ENCODE assay signal across 24 cellular contexts in genomic region chr1:28428990-28429520, GRCh38. TPM values are rescaled to one million over a fixed set of nuclear protein-coding genes. Genes with fewer than 3 reads are reported as not detected.
DNase-seq lines count a peak whose midpoint lies in the region; ATAC-seq, FAIRE-seq and TF ChIP-seq lines count a peak whose summit lies in the region.
"Had no signal": no experiment of that assay in that cellular context is flagged by ENCODE, and none has a peak within 500 bp of the region (broad histone marks: within the 10 kb centered on the region; RNA-seq: fewer than 3 reads in every experiment).

No MANE protein-coding gene starts in this region.

- peaks cover 2% of the 10 kb centered on the region for H3K27me3 Mint-ChIP-seq in GM23338 (ENCODE audit: insufficient read depth, low read depth, poor library complexity)

- FAIRE-seq in small intestine (lab: Jason Lieb, UNC) = no peak
- FAIRE-seq: GM12891 had no signal

- no peaks in the 10 kb centered on the region for H3K9me2 ChIP-seq in GM23338 (ENCODE audit: insufficient read depth)

- H3K4me3 Mint-ChIP-seq in GM23338 = no peak overlapping the region
- H3K4me3 Mint-ChIP-seq: CD8-positive, alpha-beta T cell; H9; HFFc6 had no signal

- TF ChIP-seq EP300 in stomach (IDR thresholded peaks at IDR 0.05) = no peak

- H3K27me3 ChIP-seq in GM23338 (ENCODE audit: insufficient read depth) (no peaks in the 10 kb centered on the region), mesenchymal stem cell (ENCODE audit: control insufficient read depth in 1 of 2, insufficient read depth in 1 of 2, low read length in 2 of 2) (no peaks in the 10 kb centered on the region), small intestine (ENCODE audit: control insufficient read depth in 2 of 2, insufficient read depth in 2 of 2, low read length in 2 of 2) (no peaks in the 10 kb centered on the region), stomach (no peaks in the 10 kb centered on the region)
- H3K27me3 ChIP-seq: SJCRH30 had no signal

- H3K9ac ChIP-seq in mesenchymal stem cell (ENCODE audit: low read length) = no peak overlapping the region

- H3K27ac ChIP-seq in GM23338 (ENCODE audit: low read depth) (0 out of 2 replicates have a peak overlapping the region, but pooled peaks have one; percentile 20), mesenchymal stem cell (ENCODE audit: low read length, poor library complexity, severe bottlenecking) (no peak overlapping the region), small intestine (ENCODE audit: low read depth in 1 of 2, low read length in 1 of 2) (no peak overlapping the region), stomach (no peak overlapping the region)
- H3K27ac ChIP-seq: SJCRH30 had no signal

- no peak overlapping the region for H3K23ac ChIP-seq in mesenchymal stem cell (ENCODE audit: low read length in 2 of 2)

- intact Hi-C loops in stomach (cut with DNase I; ENCODE audit: low total_unique reads) = no loop called here

- H3K4me2 ChIP-seq in GM23338 (no peak overlapping the region), mesenchymal stem cell (ENCODE audit: low read length, poor library complexity, severe bottlenecking) (no peak overlapping the region)

- H2AK5ac ChIP-seq in mesenchymal stem cell (ENCODE audit: low read length, severe bottlenecking) = no peak overlapping the region

- H3K9me3 ChIP-seq in mesenchymal stem cell (ENCODE audit: control insufficient read depth, low read length) = no peaks in the 10 kb centered on the region
- H3K9me3 ChIP-seq in small intestine (ENCODE audit: control insufficient read depth, low read depth) = no peaks in the 10 kb centered on the region
- no peaks in the 10 kb centered on the region for H3K9me3 ChIP-seq in stomach
- H3K9me3 ChIP-seq: SJCRH30 had no signal

- H3K14ac ChIP-seq in mesenchymal stem cell (ENCODE audit: low read length in 2 of 2) = no peak overlapping the region

- no peak overlapping the region for H2BK5ac ChIP-seq in mesenchymal stem cell (ENCODE audit: low read depth, low read length, poor library complexity, severe bottlenecking)

- H3K18ac ChIP-seq in mesenchymal stem cell (ENCODE audit: low read depth in 1 of 2, low read length in 2 of 2) = no peak overlapping the region

- no peak overlapping the region for H2BK120ac ChIP-seq in mesenchymal stem cell (ENCODE audit: low read depth, low read length)

- H3K36me3 Mint-ChIP-seq in GM23338 (ENCODE audit: low read depth) = peaks cover 7% of the 10 kb centered on the region; the same call in 1 of the 3 replicates

- no peaks in the 10 kb centered on the region for H3K4me1 Mint-ChIP-seq in GM23338
- H3K4me1 Mint-ChIP-seq: H9 had no signal

- no peak overlapping the region for H2BK15ac ChIP-seq in mesenchymal stem cell (ENCODE audit: low read depth, poor library complexity, severe bottlenecking)

- no peaks in the 10 kb centered on the region for H3K9me3 Mint-ChIP-seq in GM23338
- H3K9me3 Mint-ChIP-seq: CD8-positive, alpha-beta T cell; H9; HFFc6 had no signal

- H3K4me1 ChIP-seq in GM23338 (ENCODE audit: insufficient read depth) = no peaks in the 10 kb centered on the region
- H3K4me1 ChIP-seq in mesenchymal stem cell (ENCODE audit: control insufficient read depth, insufficient read depth, low read depth, low read length) = no peaks in the 10 kb centered on the region
- no peaks in the 10 kb centered on the region for H3K4me1 ChIP-seq in small intestine (ENCODE audit: control insufficient read depth in 2 of 2, insufficient read depth in 1 of 2, low read depth in 1 of 2, low read length in 1 of 2)
- H3K4me1 ChIP-seq in stomach = peaks cover 0 to 16% (median 2%) of the 10 kb centered on the region in 4 donors
- H3K4me1 ChIP-seq: SJCRH30 had no signal

- H3F3A ChIP-seq in GM23338 (replicated peaks; ENCODE audit: low read depth) = no peaks in the 10 kb centered on the region

- TF ChIP-seq POLR2A in stomach (IDR thresholded peaks at IDR 0.05) = no peak

- no peak overlapping the region for H4K91ac ChIP-seq in mesenchymal stem cell (ENCODE audit: low read length)

- H4K20me1 ChIP-seq in GM23338 (replicated peaks; ENCODE audit: insufficient read depth) = no peaks in the 10 kb centered on the region

- no peak for ATAC-seq in GM23338
- ATAC-seq: CD8-positive, alpha-beta T cell; Panc1 had no signal

- H3K27ac Mint-ChIP-seq in GM23338 = no peak overlapping the region
- H3K27ac Mint-ChIP-seq: CD8-positive, alpha-beta T cell; H9; HFFc6 had no signal

- H2BK12ac ChIP-seq in mesenchymal stem cell (ENCODE audit: low read length in 2 of 2) = no peak overlapping the region

- H3K79me1 ChIP-seq in mesenchymal stem cell (replicated peaks; ENCODE audit: low read length, poor library complexity, severe bottlenecking) = peaks cover 6% of the 10 kb centered on the region

- H3K36me3 ChIP-seq in GM23338 (ENCODE audit: insufficient read depth) (no peaks in the 10 kb centered on the region), mesenchymal stem cell (ENCODE audit: control insufficient read depth in 1 of 2, insufficient read depth in 2 of 2, low read depth in 1 of 2, low read length in 2 of 2) (peaks cover 0 to 10% of the 10 kb centered on the region in 2 experiments), small intestine (ENCODE audit: control insufficient read depth in 2 of 2, insufficient read depth in 2 of 2, low read length in 2 of 2) (no peaks in the 10 kb centered on the region), stomach (peaks cover 0 to 20% (median 14%) of the 10 kb centered on the region in 4 donors)

- no peak overlapping the region for H3K4ac ChIP-seq in mesenchymal stem cell (ENCODE audit: low read depth in 1 of 2, low read length in 2 of 2)

- no peak for TF ChIP-seq CTCF in GM23338 (conservative IDR thresholded peaks at IDR 0.05; ENCODE audit: low read depth in 2 of 2)
- TF ChIP-seq CTCF in choroid plexus epithelial cell (conservative IDR thresholded peaks at IDR 0.05; ENCODE audit: low read depth, low read length) = no peak
- TF ChIP-seq CTCF in stomach (IDR thresholded peaks at IDR 0.05) = no peak

- H4K8ac ChIP-seq in mesenchymal stem cell (ENCODE audit: low read length) = no peak overlapping the region

- WGBS in mesenchymal stem cell = 94% methylated on average over 5 of the region's 6 CpGs
- WGBS in small intestine, 3 donors = 89 to 91% (median 90%) methylated on average over 6 of the region's 6 CpGs
- WGBS in stomach, 5 donors = 71 to 85% (median 79%) methylated on average over 6 of the region's 6 CpGs

- H3K4me3 ChIP-seq in GM23338 (no peak overlapping the region), choroid plexus epithelial cell (ENCODE audit: low read depth, low read length) (no peak overlapping the region), mesenchymal stem cell (ENCODE audit: insufficient read depth in 1 of 2, low read depth in 1 of 2, low read length in 2 of 2) (no peak overlapping the region), small intestine (ENCODE audit: low read depth in 1 of 2, low read length in 2 of 2) (no peak overlapping the region), stomach (no peak overlapping the region)
- H3K4me3 ChIP-seq: SJCRH30 had no signal

- in situ Hi-C loops in SK-MEL-5 (cut with HindIII; ENCODE audit: low pct_unique_long_range_greater_than_20kb, low sequenced_read_pairs) = no loop called here

- peaks cover 15% of the 10 kb centered on the region; the same call in 1 of the 2 replicates for H3K79me2 ChIP-seq in GM23338 (replicated peaks; ENCODE audit: insufficient read depth)

- DNase-seq in GM23338 (ENCODE audit: low spot score) = no peak
- DNase-seq in SK-MEL-5 (ENCODE audit: low read depth, low spot score) = peak; percentile 34
- DNase-seq in choroid plexus epithelial cell (ENCODE audit: low read depth) = peak; percentile 32
- peak; percentile 51 for DNase-seq in mesenchymal stem cell
- DNase-seq in small intestine = no peak
- no peak for DNase-seq in activated T-cell treated with anti-CD3 and anti-CD28 coated beads, Interleukin-2, amount 50 U/mL, for 48 hours
- no peak for DNase-seq in NCI-H187 (lab: John Stamatoyannopoulos, UW)
- no peak for DNase-seq in stomach
- DNase-seq: AML-193; C1 segment of cervical spinal cord; CD8-positive, alpha-beta T cell; DND-41; H9; HFFc6; KBM-7; NCI-H1105; NCI-H146; NCI-H2081; NCI-H2171 treated with DMSO at 0.1 percent for 48 hours; NCI-H524 treated with DMSO at 0.1 percent for 48 hours; NCI-H82; SJCRH30 had no signal

- H2AFZ ChIP-seq in GM23338 (no peak overlapping the region), mesenchymal stem cell (ENCODE audit: low read depth, low read length) (no peak overlapping the region)

TF ChIP-seq in GM23338, 12 proteins besides CTCF, POLR2A, EP300 and RAD21 (continues in another document):
- TF ChIP-seq EZH2phosphoT487 (IDR thresholded peaks at IDR 0.05; ENCODE audit: unreplicated experiment) (no peak), ZNF114 (CRISPR knock-in tag; IDR thresholded peaks at IDR 0.05) (no peak), NANOG (IDR thresholded peaks at IDR 0.05; ENCODE audit: borderline replicate concordance) (no peak)

RNA-seq across cellular contexts. Expression of gene PHACTR4, which starts 59.5 kb away (rescaled TPM):
- total RNA-seq in GM23338 (2014; rRNA removed; shearing (Covaris generic)) = 29.7 and 35.4 TPM in 2 replicates
- polyA plus RNA-seq in GM23338 (2016; fragmentation: Nextera tagmentation; extraction: Ambion mirVana) (47.1 and 54.1 TPM in 2 replicates), small intestine (10 to 100 TPM; 15.9 to 27.1 (median 25.0) TPM), stomach (10 to 100 TPM; 14.1 to 15.1 (median 14.5) TPM)
- total RNA-seq in SK-MEL-5 (2014; rRNA removed; shearing (Covaris generic)) = 5.4 and 5.5 TPM in 2 replicates
- 26.5 and 37.9 TPM in 2 replicates for polyA plus RNA-seq in SK-MEL-5 (2015; cell fraction: cytosol; rRNA removed)
- polyA plus RNA-seq in SK-MEL-5 (2015; cell fraction: nucleus; rRNA removed) = 18.0 and 22.4 TPM in 2 replicates
- 21.5 TPM for polyA plus RNA-seq in mesenchymal stem cell (2013, experiment 1 of 2)
- 20.8 TPM for polyA plus RNA-seq in mesenchymal stem cell (2013, experiment 2 of 2)
- 10 to 100 TPM; 20.4 to 40.0 (median 25.0) TPM for total RNA-seq in stomach

Comparison
In these comparisons a context has a peak if more than half of its experiments do, and no peak if none do; other contexts are left out.
1. DNase-seq: peak in SK-MEL-5 (single experiment), choroid plexus epithelial cell (single experiment) and mesenchymal stem cell (single experiment); none in GM23338 (single experiment), small intestine (single experiment), activated T-cell treated with anti-CD3 and anti-CD28 coated beads, Interleukin-2, amount 50 U/mL, for 48 hours (0 of 2), NCI-H187 (0 of 2) and stomach (single experiment).